8 cellular contexts compared by ENCODE assay signal in genomic region chr2:203014456-203015199, GRCh38. TPM values are rescaled to one million over a fixed set of nuclear protein-coding genes. Genes with fewer than 3 reads are reported as not detected.
DNase-seq lines count a peak whose midpoint lies in the region; ATAC-seq and TF ChIP-seq lines count a peak whose summit lies in the region.

NBEAL1 (plus strand) TSS chr2:203014875; CDS start chr2:203016385, 1,510 bp downstream.

- BruUV-seq in PC-3 (replicated peaks; lab: Mats Ljungman, UMichigan): no TSS peak

- no peaks in the 10 kb centered on the region for H3K27me3 ChIP-seq in PC-3 (ENCODE audit: low read length)

- H3K9ac ChIP-seq in PC-3 (ENCODE audit: low read length): peak within 1 kb of the TSS; percentile 92

- H4K20me1 ChIP-seq in PC-3 (ENCODE audit: low read length): 0 out of 2 replicates have a peak, but pooled peaks cover 2% of the 10 kb centered on the region

- ATAC-seq in GM21576 (IDR thresholded peaks at IDR 0.05; ENCODE audit: unreplicated experiment): peak; percentile 97
- ATAC-seq in PC-3: peak; percentile 89

- TF ChIP-seq EP300 in Ishikawa (IDR thresholded peaks at IDR 0.05; ENCODE audit: borderline replicate concordance): no peak

- H3F3A ChIP-seq in PC-3 (ENCODE audit: low read length, unreplicated experiment): no peaks in the 10 kb centered on the region

- H3K9me2 ChIP-seq in PC-3 (replicated peaks; ENCODE audit: low read length): no peaks in the 10 kb centered on the region

- no peaks in the 10 kb centered on the region for H3K36me3 ChIP-seq in PC-3 (ENCODE audit: low read depth, low read length)

- POLR2A ChIA-PET in PC-3 (lab: Charles Lee; ENCODE audit: unreplicated experiment): interaction anchor here (0.5 to 0.7 kb wide), 3 partner anchors 188 to 379 kb away, joined by 3 to 7 read pairs (median 4); no protein-coding TSS in a partner anchor

- CTCF ChIA-PET in PC-3 (lab: Charles Lee): no interaction called here

- no peaks in the 10 kb centered on the region for H3K9me3 ChIP-seq in PC-3 (ENCODE audit: low read length)

- H3K4me3 ChIP-seq in PC-3 (ENCODE audit: low read length): peak within 1 kb of the TSS; percentile 90
- peak within 1 kb of the TSS; percentile 68 for H3K4me3 ChIP-seq in epithelial cell of proximal tubule (ENCODE audit: low read depth, low read length)

- H3K79me2 ChIP-seq in PC-3 (ENCODE audit: low read length): peaks cover 46% of the 10 kb centered on the region

- DNase-seq in DMS114 treated with DMSO at 0.1 percent for 48 hours (lab: John Stamatoyannopoulos, UW; ENCODE audit: unreplicated experiment) (peak; percentile 90), PC-3 (peak; percentile 99), epithelial cell of proximal tubule (ENCODE audit: low read depth) (peak; percentile 78), mucosa of gallbladder (ENCODE audit: low spot score) (peak; percentile 98)
- peak; percentile 99 for DNase-seq in activated T-cell treated with anti-CD3 and anti-CD28 coated beads, Interleukin-2, amount 50 U/mL, for 1 hour
- peak; percentile 91 to 93 for DNase-seq in stimulated activated CD8-positive, alpha-beta memory T cell treated with anti-CD3 and anti-CD28 coated beads, Interleukin-4, amount 100 ng/mL, for 4 hours (ENCODE audit: low read depth in 2 of 2, low spot score in 1 of 2)

- TF ChIP-seq CTCF in PC-3 (conservative IDR thresholded peaks at IDR 0.05; ENCODE audit: low read depth, low read length) (no peak), epithelial cell of proximal tubule (conservative IDR thresholded peaks at IDR 0.05; ENCODE audit: low read depth, low read length) (no peak)

- peak within 1 kb of the TSS; percentile 72 for H3K27ac ChIP-seq in PC-3 (ENCODE audit: low read length)

- peak within 1 kb of the TSS; percentile 87 for H3K4me2 ChIP-seq in PC-3 (ENCODE audit: low read length)

- intact Hi-C loops in PC-3 (cut with micrococcal nuclease): loop anchor here (1.0 kb wide), 1 partner anchor 102 kb away; the partner anchor contains the start of gene CARF

- H3K4me1 ChIP-seq in PC-3 (ENCODE audit: insufficient read depth, low read length): peaks cover 39% of the 10 kb centered on the region

- peak within 1 kb of the TSS; percentile 91 for H2AFZ ChIP-seq in PC-3 (ENCODE audit: low read length)

- TF ChIP-seq RAD21 in Ishikawa (IDR thresholded peaks at IDR 0.05; ENCODE audit: low read depth): no peak

TF ChIP-seq in Ishikawa, 13 proteins besides CTCF, POLR2A, EP300 and RAD21:
- TF ChIP-seq ZBTB7A (IDR thresholded peaks at IDR 0.05; ENCODE audit: low read depth) (peak; percentile 81; the same call in 1 of the 2 replicates), NFIC (IDR thresholded peaks at IDR 0.05) (no peak), CEBPB (IDR thresholded peaks at IDR 0.05) (no peak), TCF12 (IDR thresholded peaks at IDR 0.05; ENCODE audit: low read depth) (peak; percentile 48; the same call in 1 of the 2 replicates), TEAD4 (IDR thresholded peaks at IDR 0.05) (peak; percentile 56; the same call in 1 of the 2 replicates), CREB1 (IDR thresholded peaks at IDR 0.05; ENCODE audit: low read depth) (peak; percentile 93), YY1 (IDR thresholded peaks at IDR 0.05; ENCODE audit: low read depth) (peak; percentile 69; the same call in 1 of the 2 replicates), EGR1 (IDR thresholded peaks at IDR 0.05) (no peak), TAF1 (IDR thresholded peaks at IDR 0.05; ENCODE audit: low read depth) (peak; percentile 89), REST (IDR thresholded peaks at IDR 0.05; ENCODE audit: low read depth) (no peak), FOXM1 (IDR thresholded peaks at IDR 0.05; ENCODE audit: borderline replicate concordance, low read depth) (no peak), MAX (IDR thresholded peaks at IDR 0.05) (no peak; the same call in 1 of the 2 replicates)
- TF ChIP-seq, protein P1, sequence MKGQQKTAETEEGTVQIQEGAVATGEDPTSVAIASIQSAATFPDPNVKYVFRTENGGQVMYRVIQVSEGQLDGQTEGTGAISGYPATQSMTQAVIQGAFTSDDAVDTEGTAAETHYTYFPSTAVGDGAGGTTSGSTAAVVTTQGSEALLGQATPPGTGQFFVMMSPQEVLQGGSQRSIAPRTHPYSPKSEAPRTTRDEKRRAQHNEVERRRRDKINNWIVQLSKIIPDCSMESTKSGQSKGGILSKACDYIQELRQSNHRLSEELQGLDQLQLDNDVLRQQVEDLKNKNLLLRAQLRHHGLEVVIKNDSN (IDR thresholded peaks at IDR 0.05): no peak

RNA-seq across cellular contexts. Expression of gene NBEAL1, which starts in this region (rescaled TPM):
- total RNA-seq in PC-3 (2014; rRNA removed) (9.9 and 14.5 TPM in 2 replicates), epithelial cell of proximal tubule (8.8 and 11.5 TPM in 2 replicates), mucosa of gallbladder (56.3 TPM)

Comparison
In these comparisons a context has a peak if more than half of its experiments do, and no peak if none do; other contexts are left out.
1. Peak in every context shown above with its lines: DNase-seq, ATAC-seq, H3K4me3 ChIP-seq and H3K27ac ChIP-seq.